1 cellular context compared by ENCODE assay signal in the genomic region with DNA sequence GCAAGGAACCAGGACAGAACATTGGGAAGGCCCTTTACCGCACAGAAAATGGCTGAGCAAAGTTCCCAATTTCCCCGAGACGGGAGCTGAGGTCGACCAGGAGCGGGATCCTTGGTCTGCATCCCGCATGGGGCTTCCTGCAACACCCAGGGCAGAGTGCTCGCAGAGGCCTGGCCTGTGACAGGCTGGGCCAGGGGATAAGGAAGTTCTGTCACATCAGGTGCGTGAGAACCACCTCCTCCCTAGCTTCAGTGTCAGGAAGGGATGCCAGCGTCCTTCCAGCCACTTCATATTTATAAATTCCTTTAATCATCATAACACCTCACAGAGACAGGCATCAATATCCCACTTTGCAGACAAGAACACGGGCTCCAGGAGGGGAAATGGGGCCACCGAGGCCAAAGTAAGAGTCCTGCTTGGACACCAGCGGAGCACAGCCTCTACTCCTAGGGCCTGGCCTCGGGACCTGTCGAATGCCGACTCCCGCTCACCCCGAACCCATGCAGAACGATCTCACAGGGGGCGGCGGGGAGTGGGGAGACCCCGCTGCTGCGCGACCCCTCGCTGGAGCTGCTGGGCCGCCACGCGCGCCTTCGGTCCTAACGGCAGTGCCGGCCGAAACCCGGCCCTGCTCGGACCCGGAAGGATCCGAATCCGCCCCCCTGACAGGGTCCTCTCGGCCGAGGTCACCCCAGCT.
TF ChIP-seq lines count a peak whose summit lies in the region.

No MANE protein-coding gene starts in this region.

TF ChIP-seq in K562, 482 proteins besides CTCF, POLR2A, EP300 and RAD21 (continues in another document):
- TF ChIP-seq, protein P1, sequence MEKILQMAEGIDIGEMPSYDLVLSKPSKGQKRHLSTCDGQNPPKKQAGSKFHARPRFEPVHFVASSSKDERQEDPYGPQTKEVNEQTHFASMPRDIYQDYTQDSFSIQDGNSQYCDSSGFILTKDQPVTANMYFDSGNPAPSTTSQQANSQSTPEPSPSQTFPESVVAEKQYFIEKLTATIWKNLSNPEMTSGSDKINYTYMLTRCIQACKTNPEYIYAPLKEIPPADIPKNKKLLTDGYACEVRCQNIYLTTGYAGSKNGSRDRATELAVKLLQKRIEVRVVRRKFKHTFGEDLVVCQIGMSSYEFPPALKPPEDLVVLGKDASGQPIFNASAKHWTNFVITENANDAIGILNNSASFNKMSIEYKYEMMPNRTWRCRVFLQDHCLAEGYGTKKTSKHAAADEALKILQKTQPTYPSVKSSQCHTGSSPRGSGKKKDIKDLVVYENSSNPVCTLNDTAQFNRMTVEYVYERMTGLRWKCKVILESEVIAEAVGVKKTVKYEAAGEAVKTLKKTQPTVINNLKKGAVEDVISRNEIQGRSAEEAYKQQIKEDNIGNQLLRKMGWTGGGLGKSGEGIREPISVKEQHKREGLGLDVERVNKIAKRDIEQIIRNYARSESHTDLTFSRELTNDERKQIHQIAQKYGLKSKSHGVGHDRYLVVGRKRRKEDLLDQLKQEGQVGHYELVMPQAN (IDR thresholded peaks at IDR 0.05; ENCODE audit: borderline replicate concordance) = peak; percentile 34
- TF ChIP-seq SIN3A (IDR thresholded peaks at IDR 0.05; ENCODE audit: borderline replicate concordance in 2 of 2, control insufficient read depth in 1 of 2, low read depth in 2 of 2, low read length in 2 of 2) (peak in 1 of 2 experiments; percentile 15; a peak in 1 of 4 replicates), ZBTB7A (IDR thresholded peaks at IDR 0.05; ENCODE audit: borderline replicate concordance, control insufficient read depth, low read depth, low read length) (peak; percentile 29; the same call in 1 of the 2 replicates), NUFIP1 (IDR thresholded peaks at IDR 0.05; ENCODE audit: partially characterized antibody) (no peak), MAFF (IDR thresholded peaks at IDR 0.05; ENCODE audit: low read length) (no peak), PRPF4 (IDR thresholded peaks at IDR 0.05; ENCODE audit: insufficient read depth, low read depth, low read length, poor library complexity, severe bottlenecking) (peak; percentile 44), CEBPG (CRISPR knock-in tag; IDR thresholded peaks at IDR 0.05) (no peak; the same call in 1 of the 2 replicates), CEBPG (tag; conservative IDR thresholded peaks at IDR 0.05 in 1 of 2, IDR thresholded peaks at IDR 0.05 in 1 of 2) (no peak), ZBTB17 (CRISPR knock-in tag; IDR thresholded peaks at IDR 0.05) (peak; percentile 64; the same call in 1 of the 2 replicates), ZNF57 (CRISPR knock-in tag; IDR thresholded peaks at IDR 0.05) (0 out of 2 replicates have a peak, but pooled peaks have one; percentile 11), MTA3 (IDR thresholded peaks at IDR 0.05; ENCODE audit: borderline replicate concordance) (no peak), ZNF224 (CRISPR knock-in tag; IDR thresholded peaks at IDR 0.05) (0 out of 2 replicates have a peak, but pooled peaks have one; percentile 57), PHB2 (IDR thresholded peaks at IDR 0.05; ENCODE audit: low read depth) (no peak), CHD1 (IDR thresholded peaks at IDR 0.05; ENCODE audit: low read length) (peak; percentile 83), SRF (CRISPR knock-in tag; IDR thresholded peaks at IDR 0.05) (no peak), PRMT5 (CRISPR knock-in tag; IDR thresholded peaks at IDR 0.05) (peak; percentile 74; the same call in 1 of the 2 replicates), CTBP1 (IDR thresholded peaks at IDR 0.05; ENCODE audit: borderline replicate concordance) (no peak), TEAD2 (tag; IDR thresholded peaks at IDR 0.05) (no peak), STAT5A (IDR thresholded peaks at IDR 0.05; ENCODE audit: borderline replicate concordance, low read length) (no peak), KLF16 (IDR thresholded peaks at IDR 0.05) (no peak), TCF3 (CRISPR knock-in tag; IDR thresholded peaks at IDR 0.05) (no peak), ZNF23 (CRISPR knock-in tag; IDR thresholded peaks at IDR 0.05) (no peak), ZNF717 (CRISPR knock-in tag; IDR thresholded peaks at IDR 0.05) (no peak), NFIC (IDR thresholded peaks at IDR 0.05) (no peak), MYNN (IDR thresholded peaks at IDR 0.05) (no peak), MYNN (CRISPR knock-in tag; IDR thresholded peaks at IDR 0.05) (0 out of 2 replicates have a peak, but pooled peaks have one; percentile 50), C11orf30 (IDR thresholded peaks at IDR 0.05; ENCODE audit: low read depth) (no peak), NR1H2 (CRISPR knock-in tag; IDR thresholded peaks at IDR 0.05) (peak; percentile 76; the same call in 1 of the 2 replicates), ZNF175 (CRISPR knock-in tag; IDR thresholded peaks at IDR 0.05; ENCODE audit: low read depth) (no peak), TFAM (CRISPR knock-in tag; conservative IDR thresholded peaks at IDR 0.05) (no peak), TAF15 (IDR thresholded peaks at IDR 0.05; ENCODE audit: low read depth, low read length) (no peak), ZNF780A (CRISPR knock-in tag; IDR thresholded peaks at IDR 0.05) (no peak), GTF2A2 (tag; IDR thresholded peaks at IDR 0.05) (no peak), SAP30 (IDR thresholded peaks at IDR 0.05; ENCODE audit: borderline replicate concordance, insufficient read depth, low read depth, low read length, poor library complexity, severe bottlenecking) (peak; percentile 57), TCFL5 (CRISPR knock-in tag; conservative IDR thresholded peaks at IDR 0.05) (no peak), POLR3A (IDR thresholded peaks at IDR 0.05; ENCODE audit: borderline replicate concordance, extremely low read depth, insufficient read depth, insufficient read length) (no peak), ZNF583 (CRISPR knock-in tag; IDR thresholded peaks at IDR 0.05) (no peak), ZNF764 (CRISPR knock-in tag; IDR thresholded peaks at IDR 0.05; ENCODE audit: low read depth) (no peak), CHD2 (IDR thresholded peaks at IDR 0.05; ENCODE audit: low read depth, low read length) (no peak), GTF2F1 (IDR thresholded peaks at IDR 0.05; ENCODE audit: low read depth, low read length) (no peak)
- TF ChIP-seq, protein P2, sequence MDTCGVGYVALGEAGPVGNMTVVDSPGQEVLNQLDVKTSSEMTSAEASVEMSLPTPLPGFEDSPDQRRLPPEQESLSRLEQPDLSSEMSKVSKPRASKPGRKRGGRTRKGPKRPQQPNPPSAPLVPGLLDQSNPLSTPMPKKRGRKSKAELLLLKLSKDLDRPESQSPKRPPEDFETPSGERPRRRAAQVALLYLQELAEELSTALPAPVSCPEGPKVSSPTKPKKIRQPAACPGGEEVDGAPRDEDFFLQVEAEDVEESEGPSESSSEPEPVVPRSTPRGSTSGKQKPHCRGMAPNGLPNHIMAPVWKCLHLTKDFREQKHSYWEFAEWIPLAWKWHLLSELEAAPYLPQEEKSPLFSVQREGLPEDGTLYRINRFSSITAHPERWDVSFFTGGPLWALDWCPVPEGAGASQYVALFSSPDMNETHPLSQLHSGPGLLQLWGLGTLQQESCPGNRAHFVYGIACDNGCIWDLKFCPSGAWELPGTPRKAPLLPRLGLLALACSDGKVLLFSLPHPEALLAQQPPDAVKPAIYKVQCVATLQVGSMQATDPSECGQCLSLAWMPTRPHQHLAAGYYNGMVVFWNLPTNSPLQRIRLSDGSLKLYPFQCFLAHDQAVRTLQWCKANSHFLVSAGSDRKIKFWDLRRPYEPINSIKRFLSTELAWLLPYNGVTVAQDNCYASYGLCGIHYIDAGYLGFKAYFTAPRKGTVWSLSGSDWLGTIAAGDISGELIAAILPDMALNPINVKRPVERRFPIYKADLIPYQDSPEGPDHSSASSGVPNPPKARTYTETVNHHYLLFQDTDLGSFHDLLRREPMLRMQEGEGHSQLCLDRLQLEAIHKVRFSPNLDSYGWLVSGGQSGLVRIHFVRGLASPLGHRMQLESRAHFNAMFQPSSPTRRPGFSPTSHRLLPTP (IDR thresholded peaks at IDR 0.05; ENCODE audit: borderline replicate concordance, extremely low read depth, insufficient read length) = no peak
- TF ChIP-seq, protein P3, sequence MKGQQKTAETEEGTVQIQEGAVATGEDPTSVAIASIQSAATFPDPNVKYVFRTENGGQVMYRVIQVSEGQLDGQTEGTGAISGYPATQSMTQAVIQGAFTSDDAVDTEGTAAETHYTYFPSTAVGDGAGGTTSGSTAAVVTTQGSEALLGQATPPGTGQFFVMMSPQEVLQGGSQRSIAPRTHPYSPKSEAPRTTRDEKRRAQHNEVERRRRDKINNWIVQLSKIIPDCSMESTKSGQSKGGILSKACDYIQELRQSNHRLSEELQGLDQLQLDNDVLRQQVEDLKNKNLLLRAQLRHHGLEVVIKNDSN (CRISPR knock-in tag; IDR thresholded peaks at IDR 0.05) = no peak
- TF ChIP-seq, protein P4, sequence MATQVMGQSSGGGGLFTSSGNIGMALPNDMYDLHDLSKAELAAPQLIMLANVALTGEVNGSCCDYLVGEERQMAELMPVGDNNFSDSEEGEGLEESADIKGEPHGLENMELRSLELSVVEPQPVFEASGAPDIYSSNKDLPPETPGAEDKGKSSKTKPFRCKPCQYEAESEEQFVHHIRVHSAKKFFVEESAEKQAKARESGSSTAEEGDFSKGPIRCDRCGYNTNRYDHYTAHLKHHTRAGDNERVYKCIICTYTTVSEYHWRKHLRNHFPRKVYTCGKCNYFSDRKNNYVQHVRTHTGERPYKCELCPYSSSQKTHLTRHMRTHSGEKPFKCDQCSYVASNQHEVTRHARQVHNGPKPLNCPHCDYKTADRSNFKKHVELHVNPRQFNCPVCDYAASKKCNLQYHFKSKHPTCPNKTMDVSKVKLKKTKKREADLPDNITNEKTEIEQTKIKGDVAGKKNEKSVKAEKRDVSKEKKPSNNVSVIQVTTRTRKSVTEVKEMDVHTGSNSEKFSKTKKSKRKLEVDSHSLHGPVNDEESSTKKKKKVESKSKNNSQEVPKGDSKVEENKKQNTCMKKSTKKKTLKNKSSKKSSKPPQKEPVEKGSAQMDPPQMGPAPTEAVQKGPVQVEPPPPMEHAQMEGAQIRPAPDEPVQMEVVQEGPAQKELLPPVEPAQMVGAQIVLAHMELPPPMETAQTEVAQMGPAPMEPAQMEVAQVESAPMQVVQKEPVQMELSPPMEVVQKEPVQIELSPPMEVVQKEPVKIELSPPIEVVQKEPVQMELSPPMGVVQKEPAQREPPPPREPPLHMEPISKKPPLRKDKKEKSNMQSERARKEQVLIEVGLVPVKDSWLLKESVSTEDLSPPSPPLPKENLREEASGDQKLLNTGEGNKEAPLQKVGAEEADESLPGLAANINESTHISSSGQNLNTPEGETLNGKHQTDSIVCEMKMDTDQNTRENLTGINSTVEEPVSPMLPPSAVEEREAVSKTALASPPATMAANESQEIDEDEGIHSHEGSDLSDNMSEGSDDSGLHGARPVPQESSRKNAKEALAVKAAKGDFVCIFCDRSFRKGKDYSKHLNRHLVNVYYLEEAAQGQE (CRISPR knock-in tag; IDR thresholded peaks at IDR 0.05; ENCODE audit: low read depth) = peak; percentile 42; the same call in 1 of the 2 replicates
- TF ChIP-seq, protein P5, sequence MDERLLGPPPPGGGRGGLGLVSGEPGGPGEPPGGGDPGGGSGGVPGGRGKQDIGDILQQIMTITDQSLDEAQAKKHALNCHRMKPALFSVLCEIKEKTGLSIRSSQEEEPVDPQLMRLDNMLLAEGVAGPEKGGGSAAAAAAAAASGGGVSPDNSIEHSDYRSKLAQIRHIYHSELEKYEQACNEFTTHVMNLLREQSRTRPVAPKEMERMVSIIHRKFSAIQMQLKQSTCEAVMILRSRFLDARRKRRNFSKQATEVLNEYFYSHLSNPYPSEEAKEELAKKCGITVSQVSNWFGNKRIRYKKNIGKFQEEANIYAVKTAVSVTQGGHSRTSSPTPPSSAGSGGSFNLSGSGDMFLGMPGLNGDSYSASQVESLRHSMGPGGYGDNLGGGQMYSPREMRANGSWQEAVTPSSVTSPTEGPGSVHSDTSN (CRISPR knock-in tag; IDR thresholded peaks at IDR 0.05; ENCODE audit: low read depth) = no peak
- TF ChIP-seq, protein P5 (tag; conservative IDR thresholded peaks at IDR 0.05; ENCODE audit: low read depth) = no peak
- TF ChIP-seq, protein P6, sequence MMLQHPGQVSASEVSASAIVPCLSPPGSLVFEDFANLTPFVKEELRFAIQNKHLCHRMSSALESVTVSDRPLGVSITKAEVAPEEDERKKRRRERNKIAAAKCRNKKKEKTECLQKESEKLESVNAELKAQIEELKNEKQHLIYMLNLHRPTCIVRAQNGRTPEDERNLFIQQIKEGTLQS (IDR thresholded peaks at IDR 0.05) = no peak
- TF ChIP-seq, protein P6 (CRISPR knock-in tag; conservative IDR thresholded peaks at IDR 0.05) = no peak
- TF ChIP-seq, protein P7, sequence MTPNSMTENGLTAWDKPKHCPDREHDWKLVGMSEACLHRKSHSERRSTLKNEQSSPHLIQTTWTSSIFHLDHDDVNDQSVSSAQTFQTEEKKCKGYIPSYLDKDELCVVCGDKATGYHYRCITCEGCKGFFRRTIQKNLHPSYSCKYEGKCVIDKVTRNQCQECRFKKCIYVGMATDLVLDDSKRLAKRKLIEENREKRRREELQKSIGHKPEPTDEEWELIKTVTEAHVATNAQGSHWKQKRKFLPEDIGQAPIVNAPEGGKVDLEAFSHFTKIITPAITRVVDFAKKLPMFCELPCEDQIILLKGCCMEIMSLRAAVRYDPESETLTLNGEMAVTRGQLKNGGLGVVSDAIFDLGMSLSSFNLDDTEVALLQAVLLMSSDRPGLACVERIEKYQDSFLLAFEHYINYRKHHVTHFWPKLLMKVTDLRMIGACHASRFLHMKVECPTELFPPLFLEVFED (CRISPR knock-in tag; conservative IDR thresholded peaks at IDR 0.05) = no peak
